ENCODE assay signal across 1 cellular context in genomic region chr2:215529271-215529670, GRCh38.
TF ChIP-seq lines count a peak whose summit lies in the region.

No MANE protein-coding gene starts in this region.

TF ChIP-seq in SK-N-SH, 30 proteins besides CTCF, POLR2A, EP300 and RAD21:
- no peak for TF ChIP-seq REST (IDR thresholded peaks at IDR 0.05; ENCODE audit: low read depth, low read length)
- no peak for TF ChIP-seq TCF12 (IDR thresholded peaks at IDR 0.05)
- no peak for TF ChIP-seq GATA2 (CRISPR knock-in tag; IDR thresholded peaks at IDR 0.05)
- TF ChIP-seq NFIC (IDR thresholded peaks at IDR 0.05; ENCODE audit: borderline replicate concordance), result no peak
- TF ChIP-seq FOXM1 (IDR thresholded peaks at IDR 0.05; ENCODE audit: low read depth), result no peak
- TF ChIP-seq ELF1 (IDR thresholded peaks at IDR 0.05), result no peak
- TF ChIP-seq MXI1 (IDR thresholded peaks at IDR 0.05; ENCODE audit: low read depth, low read length), result no peak
- TF ChIP-seq, protein P1, sequence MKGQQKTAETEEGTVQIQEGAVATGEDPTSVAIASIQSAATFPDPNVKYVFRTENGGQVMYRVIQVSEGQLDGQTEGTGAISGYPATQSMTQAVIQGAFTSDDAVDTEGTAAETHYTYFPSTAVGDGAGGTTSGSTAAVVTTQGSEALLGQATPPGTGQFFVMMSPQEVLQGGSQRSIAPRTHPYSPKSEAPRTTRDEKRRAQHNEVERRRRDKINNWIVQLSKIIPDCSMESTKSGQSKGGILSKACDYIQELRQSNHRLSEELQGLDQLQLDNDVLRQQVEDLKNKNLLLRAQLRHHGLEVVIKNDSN (IDR thresholded peaks at IDR 0.05; ENCODE audit: borderline replicate concordance, low read depth), result no peak
- TF ChIP-seq EZH2phosphoT487 (IDR thresholded peaks at IDR 0.05; ENCODE audit: borderline replicate concordance, low read depth), result no peak
- no peak for TF ChIP-seq POLR2AphosphoS5 (IDR thresholded peaks at IDR 0.05; ENCODE audit: low read depth, low read length)
- TF ChIP-seq, protein P2, sequence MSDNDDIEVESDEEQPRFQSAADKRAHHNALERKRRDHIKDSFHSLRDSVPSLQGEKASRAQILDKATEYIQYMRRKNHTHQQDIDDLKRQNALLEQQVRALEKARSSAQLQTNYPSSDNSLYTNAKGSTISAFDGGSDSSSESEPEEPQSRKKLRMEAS (IDR thresholded peaks at IDR 0.05; ENCODE audit: low read depth), result no peak
- TF ChIP-seq SIN3A (IDR thresholded peaks at IDR 0.05; ENCODE audit: borderline replicate concordance, low read depth, low read length), result no peak
- no peak for TF ChIP-seq FOSL2 (IDR thresholded peaks at IDR 0.05; ENCODE audit: borderline replicate concordance, low read depth)
- TF ChIP-seq MEF2A (IDR thresholded peaks at IDR 0.05; ENCODE audit: borderline replicate concordance, low read depth), result no peak
